ENCODE assay signal across 35 cellular contexts in genomic region chr20:15616626-15617025, GRCh38.
DNase-seq lines count a peak whose midpoint lies in the region; ATAC-seq, FAIRE-seq and TF ChIP-seq lines count a peak whose summit lies in the region.
"Had no signal": no experiment of that assay in that cellular context is flagged by ENCODE, and none has a peak within 500 bp of the region (broad histone marks: within the 10 kb centered on the region; RNA-seq: fewer than 3 reads in every experiment).

No MANE protein-coding gene starts in this region.

- H3K9me3 Mint-ChIP-seq in HFFc6, result no peaks in the 10 kb centered on the region
- no peaks in the 10 kb centered on the region for H3K9me3 Mint-ChIP-seq in stimulated activated memory B cell treated with anti-CD40 and anti-IgM and Interleukin-4, amounts not matched to agents 10 μg/mL and 1 μg/mL and 100 μg/mL, for 72 hours
- H3K9me3 Mint-ChIP-seq: memory B cell, nephron had no signal

- DNase-seq in BJ (ENCODE audit: low read depth) (peak; percentile 30), HFFc6 (peak; percentile 31), RWPE2 (ENCODE audit: low spot score) (no peak), left kidney (ENCODE audit: low read depth, low spot score) (peak; percentile 48), NCI-H526 (lab: John Stamatoyannopoulos, UW) (no peak), pancreas (no peak), NOMO-1 (lab: John Stamatoyannopoulos, UW; ENCODE audit: unreplicated experiment in 2 of 2) (no peak)
- DNase-seq: activated CD4-positive, alpha-beta memory T cell treated with anti-CD3 and anti-CD28 coated beads, Interleukin-2, amount 10 ng/mL, durations not matched to agents 7 days and 5 days; activated CD4-positive, alpha-beta T cell treated with anti-CD3 and anti-CD28 coated beads for 1 hour; activated CD8-positive, alpha-beta memory T cell treated with anti-CD3 and anti-CD28 coated beads, Interleukin-2, amount 50 U/mL, for 48 hours; activated naive CD4-positive, alpha-beta T cell treated with anti-CD3 and anti-CD28 coated beads, Interleukin-2, amount 10 ng/mL, durations not matched to agents 7 days and 5 days; amniotic stem cell; hypothalamus; immature natural killer cell; KG1; left cardiac atrium; MG63; NCI-H1105; NCI-H187 treated with DMSO at 0.1 percent for 48 hours; NCI-H226; RPMI8226; substantia nigra; upper lobe of left lung had no signal

- 85 to 88% methylated on average over 1 of the region's 1 CpG for WGBS in pancreas, 2 donors

- peak overlapping the region; percentile 6; the same call in 1 of the 2 replicates for H3K27ac Mint-ChIP-seq in HFFc6
- no peak overlapping the region for H3K27ac Mint-ChIP-seq in stimulated activated memory B cell treated with anti-CD40 and anti-IgM and Interleukin-4, amounts not matched to agents 10 μg/mL and 1 μg/mL and 100 μg/mL, for 72 hours
- H3K27ac Mint-ChIP-seq: activated CD4-positive, alpha-beta memory T cell treated with anti-CD3 and anti-CD28 coated beads, Interleukin-2, amount 10 ng/mL, durations not matched to agents 7 days and 5 days; activated naive CD4-positive, alpha-beta T cell treated with anti-CD3 and anti-CD28 coated beads, Interleukin-2, amount 10 ng/mL, durations not matched to agents 7 days and 5 days; immature natural killer cell; memory B cell; nephron; stimulated activated effector memory CD8-positive, alpha-beta T cell treated with anti-CD3 and anti-CD28 coated beads, Interleukin-12 subunit alpha, Interleukin-12 subunit beta, amount 100 ng/mL, for 72 hours; T-helper 1 cell treated with Interleukin-12 subunit alpha and Interleukin-12 subunit beta and Interleukin-4 antibody, amounts not matched to agents 30 μg/mL and 1 μg/mL, for 36 hours had no signal

- H3K4me1 ChIP-seq in RWPE2 (ENCODE audit: insufficient read depth, poor library complexity, severe bottlenecking) (no peaks in the 10 kb centered on the region), pancreas (peaks cover 0 to 4% (median 0%) of the 10 kb centered on the region in 3 donors)
- H3K4me1 ChIP-seq: breast epithelium had no signal

- no peak overlapping the region for H3K27ac ChIP-seq in RWPE2 (ENCODE audit: poor library complexity, severe bottlenecking)
- no peak overlapping the region for H3K27ac ChIP-seq in pancreas
- H3K27ac ChIP-seq: breast epithelium, SK-N-MC, upper lobe of left lung had no signal

- H3K36me3 Mint-ChIP-seq in HFFc6 (ENCODE audit: low read depth), result no peaks in the 10 kb centered on the region
- no peaks in the 10 kb centered on the region for H3K36me3 Mint-ChIP-seq in stimulated activated memory B cell treated with anti-CD40 and anti-IgM and Interleukin-4, amounts not matched to agents 10 μg/mL and 1 μg/mL and 100 μg/mL, for 72 hours
- H3K36me3 Mint-ChIP-seq: activated naive CD4-positive, alpha-beta T cell treated with anti-CD3 and anti-CD28 coated beads, Interleukin-2, amount 10 ng/mL, durations not matched to agents 7 days and 5 days; immature natural killer cell; memory B cell; stimulated activated effector memory CD8-positive, alpha-beta T cell treated with anti-CD3 and anti-CD28 coated beads, Interleukin-12 subunit alpha, Interleukin-12 subunit beta, amount 100 ng/mL, for 72 hours had no signal

- peaks cover 1% of the 10 kb centered on the region for H3K27me3 Mint-ChIP-seq in HFFc6 (ENCODE audit: insufficient read depth)
- H3K27me3 Mint-ChIP-seq in stimulated activated memory B cell treated with anti-CD40 and anti-IgM and Interleukin-4, amounts not matched to agents 10 μg/mL and 1 μg/mL and 100 μg/mL, for 72 hours, result peaks cover 9% of the 10 kb centered on the region
- H3K27me3 Mint-ChIP-seq: activated CD4-positive, alpha-beta memory T cell treated with anti-CD3 and anti-CD28 coated beads, Interleukin-2, amount 10 ng/mL, durations not matched to agents 7 days and 5 days; activated naive CD4-positive, alpha-beta T cell treated with anti-CD3 and anti-CD28 coated beads, Interleukin-2, amount 10 ng/mL, durations not matched to agents 7 days and 5 days had no signal

- no peak for FAIRE-seq in pancreas (lab: Jason Lieb, UNC)
- FAIRE-seq: endothelial cell of umbilical vein, GM18507, GM19239, H1, HTR-8/SVneo had no signal

- CTCF ChIA-PET in BJ (lab: Yijun Ruan, JAX), result no interaction called here

- H3K4me3 ChIP-seq in BJ (ENCODE audit: low read depth, low read length), result no peak overlapping the region
- H3K4me3 ChIP-seq in RWPE2 (ENCODE audit: severe bottlenecking), result no peak overlapping the region
- no peak overlapping the region for H3K4me3 ChIP-seq in pancreas
- H3K4me3 ChIP-seq: breast epithelium, MG63, SK-N-MC, upper lobe of left lung had no signal

- no peaks in the 10 kb centered on the region for H3K27me3 ChIP-seq in BJ (ENCODE audit: control insufficient read depth, insufficient read depth, low read length)
- peaks cover 4% of the 10 kb centered on the region for H3K27me3 ChIP-seq in RWPE2 (ENCODE audit: insufficient read depth, poor library complexity, severe bottlenecking)
- no peaks in the 10 kb centered on the region for H3K27me3 ChIP-seq in pancreas
- H3K27me3 ChIP-seq: breast epithelium, MG63, upper lobe of left lung had no signal

- peaks cover 40% of the 10 kb centered on the region for H3K4me1 Mint-ChIP-seq in HFFc6 (ENCODE audit: low read depth)
- no peaks in the 10 kb centered on the region for H3K4me1 Mint-ChIP-seq in stimulated activated memory B cell treated with anti-CD40 and anti-IgM and Interleukin-4, amounts not matched to agents 10 μg/mL and 1 μg/mL and 100 μg/mL, for 72 hours
- H3K4me1 Mint-ChIP-seq: activated CD4-positive, alpha-beta memory T cell treated with anti-CD3 and anti-CD28 coated beads, Interleukin-2, amount 10 ng/mL, durations not matched to agents 7 days and 5 days; activated naive CD4-positive, alpha-beta T cell treated with anti-CD3 and anti-CD28 coated beads, Interleukin-2, amount 10 ng/mL, durations not matched to agents 7 days and 5 days; immature natural killer cell; memory B cell; stimulated activated effector memory CD8-positive, alpha-beta T cell treated with anti-CD3 and anti-CD28 coated beads, Interleukin-12 subunit alpha, Interleukin-12 subunit beta, amount 100 ng/mL, for 72 hours had no signal

- 0 out of 3 replicates have a peak, but pooled peaks have one; percentile 17 for ATAC-seq in RWPE2 (ENCODE audit: low read depth)
- ATAC-seq in stimulated activated memory B cell treated with anti-CD40 and anti-IgM and Interleukin-4, amounts not matched to agents 10 μg/mL and 1 μg/mL and 100 μg/mL, for 72 hours, result no peak
- ATAC-seq in pancreas, result no peak
- ATAC-seq: left cardiac atrium; stimulated activated effector memory CD8-positive, alpha-beta T cell treated with anti-CD3 and anti-CD28 coated beads, Interleukin-12 subunit alpha, Interleukin-12 subunit beta, amount 100 ng/mL, for 72 hours had no signal

- H3K9me3 ChIP-seq in RWPE2 (ENCODE audit: severe bottlenecking), result no peaks in the 10 kb centered on the region
- no peaks in the 10 kb centered on the region for H3K9me3 ChIP-seq in pancreas
- H3K9me3 ChIP-seq: breast epithelium, MG63, upper lobe of left lung had no signal

- intact Hi-C loops in pancreas (cut with DNase I), result no loop called here

- TF ChIP-seq CTCF in BJ (IDR thresholded peaks at IDR 0.05; ENCODE audit: insufficient read depth, low read depth, low read length) (no peak), HFFc6 (IDR thresholded peaks at IDR 0.05) (no peak), RWPE2 (IDR thresholded peaks at IDR 0.05; ENCODE audit: poor library complexity, severe bottlenecking) (no peak), pancreas (IDR thresholded peaks at IDR 0.05) (no peak)

- H3K36me3 ChIP-seq in BJ (ENCODE audit: control insufficient read depth, insufficient read depth, low read length) (no peaks in the 10 kb centered on the region), RWPE2 (ENCODE audit: low read depth) (no peaks in the 10 kb centered on the region), pancreas (no peaks in the 10 kb centered on the region)
- H3K36me3 ChIP-seq: breast epithelium, MG63, upper lobe of left lung had no signal

- POLR2A ChIA-PET in BJ (lab: Charles Lee), result no interaction called here

- H3K4me3 Mint-ChIP-seq in HFFc6, result no peak overlapping the region; the same call in 1 of the 2 replicates
- H3K4me3 Mint-ChIP-seq in stimulated activated memory B cell treated with anti-CD40 and anti-IgM and Interleukin-4, amounts not matched to agents 10 μg/mL and 1 μg/mL and 100 μg/mL, for 72 hours, result no peak overlapping the region
- H3K4me3 Mint-ChIP-seq: activated CD4-positive, alpha-beta memory T cell treated with anti-CD3 and anti-CD28 coated beads, Interleukin-2, amount 10 ng/mL, durations not matched to agents 7 days and 5 days; activated naive CD4-positive, alpha-beta T cell treated with anti-CD3 and anti-CD28 coated beads, Interleukin-2, amount 10 ng/mL, durations not matched to agents 7 days and 5 days; immature natural killer cell; memory B cell; nephron; stimulated activated effector memory CD8-positive, alpha-beta T cell treated with anti-CD3 and anti-CD28 coated beads, Interleukin-12 subunit alpha, Interleukin-12 subunit beta, amount 100 ng/mL, for 72 hours; T-helper 1 cell treated with Interleukin-12 subunit alpha and Interleukin-12 subunit beta and Interleukin-4 antibody, amounts not matched to agents 30 μg/mL and 1 μg/mL, for 36 hours had no signal

Comparison
In these comparisons a context has a peak if more than half of its experiments do, and no peak if none do; other contexts are left out.
1. DNase-seq: peak in BJ (single experiment), HFFc6 (single experiment) and left kidney (single experiment); none in RWPE2 (single experiment), NCI-H526 (0 of 2), pancreas (0 of 6) and NOMO-1 (0 of 2).